ENCODE assay signal across 17 cellular contexts in genomic region chr3:179872842-179873241, GRCh38.
"Had no signal": no experiment of that assay in that cellular context is flagged by ENCODE, and none has a peak within 500 bp of the region (broad histone marks: within the 10 kb centered on the region; RNA-seq: fewer than 3 reads in every experiment).

No MANE protein-coding gene starts in this region.

- H3K4me3 ChIP-seq: colonic mucosa, smooth muscle cell, suprapubic skin, upper lobe of right lung had no signal

- H3K27me3 ChIP-seq: colonic mucosa, suprapubic skin, upper lobe of right lung had no signal

- H3K4me1 Mint-ChIP-seq: activated B cell treated with CpG ODN at 0.5 μM for 24 hours; activated CD4-positive, alpha-beta T cell treated with anti-CD3 and anti-CD28 coated beads, Interleukin-2, amount 10 ng/mL, durations not matched to agents 24 days and 14 days; activated naive CD8-positive, alpha-beta T cell treated with anti-CD3 and anti-CD28 coated beads for 36 hours; brain had no signal

- H3K4me3 Mint-ChIP-seq: activated B cell treated with CpG ODN at 0.5 μM for 24 hours; activated CD4-positive, alpha-beta T cell treated with anti-CD3 and anti-CD28 coated beads, Interleukin-2, amount 10 ng/mL, durations not matched to agents 24 days and 14 days; activated naive CD8-positive, alpha-beta T cell treated with anti-CD3 and anti-CD28 coated beads for 36 hours; brain; natural killer cell treated with Interleukin-12 subunit alpha and Interleukin-12 subunit beta and Interleukin-15 and Interleukin-18, amount 100 ng/mL, for 72 hours; stimulated activated naive CD8-positive, alpha-beta T cell treated with anti-CD3 and anti-CD28 coated beads, Interleukin-15, Interleukin-2, amounts not matched to agents 100 ng/mL and 50 ng/mL, for 24 hours; T-helper 1 cell treated with Interleukin-12 subunit alpha and Interleukin-12 subunit beta and Interleukin-4 antibody, amounts not matched to agents 30 μg/mL and 1 μg/mL, for 36 hours had no signal

- H3K36me3 Mint-ChIP-seq: activated naive CD8-positive, alpha-beta T cell treated with anti-CD3 and anti-CD28 coated beads for 36 hours; brain; natural killer cell treated with Interleukin-12 subunit alpha and Interleukin-12 subunit beta and Interleukin-15 and Interleukin-18, amount 100 ng/mL, for 72 hours had no signal

- H3K36me3 ChIP-seq: colonic mucosa, suprapubic skin, upper lobe of right lung had no signal

- H3K27ac Mint-ChIP-seq: activated B cell treated with CpG ODN at 0.5 μM for 24 hours; activated CD4-positive, alpha-beta T cell treated with anti-CD3 and anti-CD28 coated beads, Interleukin-2, amount 10 ng/mL, durations not matched to agents 24 days and 14 days; activated naive CD8-positive, alpha-beta T cell treated with anti-CD3 and anti-CD28 coated beads for 36 hours; brain; natural killer cell treated with Interleukin-12 subunit alpha and Interleukin-12 subunit beta and Interleukin-15 and Interleukin-18, amount 100 ng/mL, for 72 hours; stimulated activated naive CD8-positive, alpha-beta T cell treated with anti-CD3 and anti-CD28 coated beads, Interleukin-15, Interleukin-2, amounts not matched to agents 100 ng/mL and 50 ng/mL, for 24 hours; T-helper 1 cell treated with Interleukin-12 subunit alpha and Interleukin-12 subunit beta and Interleukin-4 antibody, amounts not matched to agents 30 μg/mL and 1 μg/mL, for 36 hours had no signal

- H3K9me3 ChIP-seq: colonic mucosa, suprapubic skin, upper lobe of right lung had no signal

- H3K4me1 ChIP-seq: colonic mucosa, suprapubic skin, upper lobe of right lung had no signal

- ATAC-seq: natural killer cell treated with Interleukin-12 subunit alpha and Interleukin-12 subunit beta and Interleukin-15 and Interleukin-18, amount 100 ng/mL, for 72 hours; right cardiac atrium; upper lobe of right lung had no signal

- DNase-seq: activated B cell treated with CpG ODN at 0.5 μM for 24 hours; activated CD4-positive, alpha-beta T cell treated with anti-CD3 and anti-CD28 coated beads, Interleukin-2, amount 10 ng/mL, durations not matched to agents 24 days and 14 days; activated naive CD8-positive, alpha-beta T cell treated with anti-CD3 and anti-CD28 coated beads for 36 hours; central memory CD4-positive, alpha-beta T cell; colonic mucosa; foreskin fibroblast; hippocampal formation; nucleus accumbens; posterior cingulate gyrus; right cardiac atrium; upper lobe of right lung had no signal

- H3K27ac ChIP-seq: colonic mucosa, suprapubic skin, upper lobe of right lung had no signal

- H3K4me2 ChIP-seq: smooth muscle cell had no signal

- H3K9me3 Mint-ChIP-seq: activated B cell treated with CpG ODN at 0.5 μM for 24 hours; activated CD4-positive, alpha-beta T cell treated with anti-CD3 and anti-CD28 coated beads, Interleukin-2, amount 10 ng/mL, durations not matched to agents 24 days and 14 days; activated naive CD8-positive, alpha-beta T cell treated with anti-CD3 and anti-CD28 coated beads for 36 hours; brain; natural killer cell treated with Interleukin-12 subunit alpha and Interleukin-12 subunit beta and Interleukin-15 and Interleukin-18, amount 100 ng/mL, for 72 hours; stimulated activated naive CD8-positive, alpha-beta T cell treated with anti-CD3 and anti-CD28 coated beads, Interleukin-15, Interleukin-2, amounts not matched to agents 100 ng/mL and 50 ng/mL, for 24 hours; T-helper 1 cell treated with Interleukin-12 subunit alpha and Interleukin-12 subunit beta and Interleukin-4 antibody, amounts not matched to agents 30 μg/mL and 1 μg/mL, for 36 hours had no signal

- H3K27me3 Mint-ChIP-seq: activated naive CD8-positive, alpha-beta T cell treated with anti-CD3 and anti-CD28 coated beads for 36 hours; stimulated activated naive CD8-positive, alpha-beta T cell treated with anti-CD3 and anti-CD28 coated beads, Interleukin-15, Interleukin-2, amounts not matched to agents 100 ng/mL and 50 ng/mL, for 24 hours had no signal
